8 cellular contexts compared by ENCODE assay signal in the genomic region with DNA sequence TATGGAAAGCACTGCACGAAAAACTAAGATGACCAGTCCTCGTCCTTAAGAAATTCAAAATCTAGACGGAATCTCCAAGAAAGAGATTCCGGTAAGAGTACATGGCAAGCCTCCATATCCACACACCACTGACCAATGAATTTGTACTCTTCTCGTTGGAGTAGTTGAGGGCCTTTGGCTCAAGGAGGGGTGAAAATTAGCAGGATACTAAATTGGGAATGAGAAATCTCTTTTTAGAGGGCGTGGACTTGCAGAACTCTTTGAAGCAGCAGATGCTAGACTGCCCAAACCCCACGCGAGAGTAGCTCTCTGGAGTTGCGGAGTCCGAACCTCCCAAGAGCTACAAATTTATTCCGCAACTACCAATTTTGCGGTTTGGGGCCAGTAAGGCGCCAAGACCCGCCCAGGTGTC. TPM values are rescaled to one million over a fixed set of nuclear protein-coding genes. Genes with fewer than 3 reads are reported as not detected.
DNase-seq lines count a peak whose midpoint lies in the region; ATAC-seq, FAIRE-seq and TF ChIP-seq lines count a peak whose summit lies in the region.

No MANE protein-coding gene starts in this region.

- peak overlapping the region; percentile 82 for H3K4me3 ChIP-seq in GM06990 (replicated peaks; ENCODE audit: low read depth, low read length)
- peak overlapping the region; percentile 90 for H3K4me3 ChIP-seq in SJCRH30
- peak overlapping the region; percentile 84 to 90 (median 85) for H3K4me3 ChIP-seq in fibroblast of lung (replicated peaks in 1 of 4; ENCODE audit: control extremely low read depth in 1 of 4, insufficient read depth in 1 of 4, low read depth in 3 of 4, low read length in 4 of 4)
- H3K4me3 ChIP-seq in psoas muscle: peak overlapping the region; percentile 96

- H3K27me3 ChIP-seq in GM06990 (replicated peaks; ENCODE audit: control insufficient read depth, insufficient read depth, low read length) (no peaks in the 10 kb centered on the region), SJCRH30 (no peaks in the 10 kb centered on the region), fibroblast of lung (ENCODE audit: control insufficient read depth, insufficient read depth, low read length) (no peaks in the 10 kb centered on the region), psoas muscle (ENCODE audit: insufficient read depth in 3 of 3, low read length in 2 of 3) (no peaks in the 10 kb centered on the region)

- H3K79me2 ChIP-seq in fibroblast of lung (ENCODE audit: control insufficient read depth, insufficient read depth, low read length): peaks cover 25% of the 10 kb centered on the region

- no peak for ATAC-seq in psoas muscle
- ATAC-seq in GM21390 (IDR thresholded peaks at IDR 0.05; ENCODE audit: unreplicated experiment): no peak

- DNase-seq in GM06990 (ENCODE audit: extremely low read depth, insufficient read length) (no peak), SJCRH30 (no peak), fibroblast of lung (ENCODE audit: low read depth in 2 of 2) (peak; percentile 34 to 40), psoas muscle (no peak), NCI-H2081 (lab: John Stamatoyannopoulos, UW) (no peak), urothelium cell line (ENCODE audit: low spot score) (no peak), D721Med (ENCODE audit: insufficient read length, low spot score) (no peak)

- no peaks in the 10 kb centered on the region for H4K20me1 ChIP-seq in fibroblast of lung (ENCODE audit: control insufficient read depth, extremely low read depth, insufficient read depth, low read length)

- peak overlapping the region; percentile 82 for H3K9ac ChIP-seq in fibroblast of lung (ENCODE audit: insufficient read depth, low read length)

- H3K27ac ChIP-seq in SJCRH30 (peak overlapping the region; percentile 37), fibroblast of lung (ENCODE audit: insufficient read depth, low read length) (peak overlapping the region; percentile 86), psoas muscle (peak overlapping the region; percentile 100)

- 12% methylated on average over 14 of the region's 14 CpGs for WGBS in psoas muscle, 3 donors

- peaks cover 13% of the 10 kb centered on the region for H3K4me1 ChIP-seq in SJCRH30
- peaks cover 3% of the 10 kb centered on the region for H3K4me1 ChIP-seq in fibroblast of lung (ENCODE audit: control insufficient read depth, extremely low read depth, insufficient read depth, low read length)
- H3K4me1 ChIP-seq in psoas muscle: peaks cover 16% of the 10 kb centered on the region

- H3K9me3 ChIP-seq in SJCRH30 (replicated peaks): no peaks in the 10 kb centered on the region
- no peaks in the 10 kb centered on the region for H3K9me3 ChIP-seq in fibroblast of lung (ENCODE audit: control insufficient read depth, insufficient read depth, low read depth, low read length)
- H3K9me3 ChIP-seq in psoas muscle: no peaks in the 10 kb centered on the region

- FAIRE-seq in urothelium cell line (lab: Jason Lieb, UNC) (no peak), D721Med (lab: Jason Lieb, UNC) (no peak)

- H2AFZ ChIP-seq in fibroblast of lung (ENCODE audit: low read length): peak overlapping the region; percentile 91

- TF ChIP-seq CTCF in GM06990 (IDR thresholded peaks at IDR 0.05; ENCODE audit: insufficient read depth, low read length, poor library complexity, severe bottlenecking): no peak
- no peak for TF ChIP-seq CTCF in fibroblast of lung (conservative IDR thresholded peaks at IDR 0.05 in 1 of 2, IDR thresholded peaks at IDR 0.05 in 1 of 2; ENCODE audit: low read depth in 1 of 2, low read length in 2 of 2)
- TF ChIP-seq CTCF in psoas muscle (IDR thresholded peaks at IDR 0.05): no peak
- TF ChIP-seq CTCF in D721Med (IDR thresholded peaks at IDR 0.05; ENCODE audit: insufficient read depth, missing control alignments): no peak

- H3K4me2 ChIP-seq in fibroblast of lung (ENCODE audit: extremely low read depth, insufficient read depth, low read length): peak overlapping the region; percentile 89

- intact Hi-C loops in psoas muscle (cut with DNase I): loop anchor here (2.0 to 5.0 kb wide), 5 partner anchors 46 to 433 kb away; no protein-coding TSS in a partner anchor

- H3K36me3 ChIP-seq in GM06990 (ENCODE audit: control insufficient read depth, insufficient read depth, low read length): no peaks in the 10 kb centered on the region
- H3K36me3 ChIP-seq in SJCRH30: no peaks in the 10 kb centered on the region
- no peaks in the 10 kb centered on the region for H3K36me3 ChIP-seq in fibroblast of lung (ENCODE audit: control insufficient read depth, insufficient read depth, low read length)
- no peaks in the 10 kb centered on the region for H3K36me3 ChIP-seq in psoas muscle (ENCODE audit: insufficient read depth in 1 of 2, low read depth in 1 of 2)

RNA-seq across cellular contexts. Expression of a gene that starts 0.9 kb away (rescaled TPM):
- total RNA-seq in SJCRH30 (2014; rRNA removed; shearing (Covaris generic)): 14.3 and 18.8 TPM in 2 replicates
- total RNA-seq in fibroblast of lung: 25.9 and 35.2 TPM in 2 replicates
- 21.2 and 22.6 TPM in 2 replicates for polyA plus RNA-seq in fibroblast of lung
- polyA plus RNA-seq in fibroblast of lung (2012): 13.8 and 17.3 TPM in 2 replicates
- polyA minus RNA-seq in fibroblast of lung (ENCODE audit: low replicate concordance): 1.5 and 3.6 TPM in 2 replicates
- total RNA-seq in psoas muscle: 10 to 100 TPM; 28.5 to 55.1 (median 32.0) TPM
- 10 to 100 TPM; 27.7 to 46.5 (median 28.1) TPM for polyA plus RNA-seq in psoas muscle

Comparison
In these comparisons a context has a peak if more than half of its experiments do, and no peak if none do; other contexts are left out.
1. DNase-seq: peak in fibroblast of lung (2 of 2); none in GM06990 (single experiment), SJCRH30 (0 of 2), psoas muscle (0 of 2), NCI-H2081 (0 of 2), urothelium cell line (single experiment) and D721Med (single experiment).
2. H3K27ac ChIP-seq: peak in every context shown above with its lines; median percentile 100 in psoas muscle; 86 in fibroblast of lung; 37 in SJCRH30.
3. Peak in every context shown above with its lines, with median percentiles within 50 percentile points of each other: H3K4me3 ChIP-seq.